ENCODE assay signal across 18 cellular contexts in the genomic region with DNA sequence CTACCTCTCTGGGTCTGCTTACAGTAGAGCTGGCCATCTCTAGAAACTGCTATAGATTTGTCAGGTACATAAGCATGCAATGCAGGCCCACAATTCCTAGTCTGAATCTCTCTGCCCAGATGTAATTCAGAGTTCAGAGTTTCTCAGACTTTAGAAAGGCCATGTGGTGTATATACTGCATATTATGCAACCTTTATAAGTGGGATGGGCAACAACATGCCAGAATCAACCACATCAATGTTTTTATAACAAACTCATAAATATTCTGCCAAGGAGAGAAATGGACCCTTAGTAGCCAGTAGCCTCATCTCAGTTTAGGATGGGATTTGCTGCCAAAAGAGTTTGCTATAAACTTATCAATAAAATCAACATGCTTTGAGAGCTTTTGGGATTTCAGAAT.
"Had no signal": no experiment of that assay in that cellular context is flagged by ENCODE, and none has a peak within 500 bp of the region (broad histone marks: within the 10 kb centered on the region; RNA-seq: fewer than 3 reads in every experiment).

No MANE protein-coding gene starts in this region.

- DNase-seq: activated CD4-positive, alpha-beta T cell treated with anti-CD3 and anti-CD28 coated beads for 4 hours; activated CD8-positive, alpha-beta memory T cell treated with anti-CD3 and anti-CD28 coated beads, Interleukin-2, amount 50 U/mL, for 48 hours; activated CD8-positive, alpha-beta T cell treated with anti-CD3 and anti-CD28 coated beads, Interleukin-2, amount 10 ng/mL, durations not matched to agents 7 days and 5 days; activated naive CD4-positive, alpha-beta T cell; activated T-cell treated with anti-CD3 and anti-CD28 coated beads, Interleukin-2, amount 50 U/mL, for 1 hour; amygdala; Kasumi-1; KBM-7; NCI-H1092; NCI-H1417; NCI-H1930; NCI-H2171 treated with DMSO at 0.1 percent for 48 hours; NCI-H226; NCI-H526; NCI-H82; SIG-M5 had no signal

- H3K27ac ChIP-seq: SK-N-MC had no signal

- ATAC-seq: activated CD4-positive, CD25-positive, alpha-beta regulatory T cell treated with anti-CD3 and anti-CD28 coated beads, Interleukin-2, amount 50 U/mL, for 24 hours; activated CD8-positive, alpha-beta T cell treated with anti-CD3 and anti-CD28 coated beads, Interleukin-2, amount 10 ng/mL, durations not matched to agents 7 days and 5 days had no signal

- H3K4me3 ChIP-seq: SK-N-MC had no signal
